ENCODE assay signal across 8 cellular contexts in genomic region chr2:105403785-105404698, GRCh38. TPM values are rescaled to one million over a fixed set of nuclear protein-coding genes. Genes with fewer than 3 reads are reported as not detected.
A peak's percentile ranks its signal among the peaks of the same experiment; 100 is the strongest.
DNase-seq lines count a peak whose midpoint lies in the region; ATAC-seq and TF ChIP-seq lines count a peak whose summit lies in the region.

No MANE protein-coding gene starts in this region.

- POLR2A ChIA-PET in PC-9 (lab: Charles Lee; ENCODE audit: unreplicated experiment): interaction anchor here (0.5 to 1.3 kb wide), 10 partner anchors 9 to 114 kb away, joined by 3 to 13 read pairs (median 6); no protein-coding TSS in a partner anchor

- H3K4me2 ChIP-seq in PC-9: peak overlapping the region; percentile 84
- peak overlapping the region; percentile 68 for H3K4me2 ChIP-seq in fibroblast of lung (ENCODE audit: extremely low read depth, insufficient read depth, low read length)
- peak overlapping the region; percentile 67 for H3K4me2 ChIP-seq in skeletal muscle satellite cell (ENCODE audit: low read length)

- peak; percentile 10 for TF ChIP-seq CTCF in GM12873 (IDR thresholded peaks at IDR 0.05; ENCODE audit: insufficient read depth, low read depth, low read length, missing control alignments)
- peak; percentile 64 for TF ChIP-seq CTCF in PC-9 (conservative IDR thresholded peaks at IDR 0.05)
- peak; percentile 32 to 47 for TF ChIP-seq CTCF in fibroblast of lung (conservative IDR thresholded peaks at IDR 0.05 in 1 of 2, IDR thresholded peaks at IDR 0.05 in 1 of 2; ENCODE audit: low read depth in 1 of 2, low read length in 2 of 2)

- DNase-seq in PC-9 (peak; percentile 82 to 98), fibroblast of lung (ENCODE audit: low read depth in 2 of 2) (peak; percentile 77 to 99), NCI-H2171 (lab: John Stamatoyannopoulos, UW) (no peak)

- H3K4me3 ChIP-seq in PC-9 (peak overlapping the region; percentile 41; the same call in 1 of the 2 replicates), fibroblast of lung (replicated peaks in 1 of 4; ENCODE audit: control extremely low read depth in 1 of 4, insufficient read depth in 1 of 4, low read depth in 3 of 4, low read length in 4 of 4) (no peak overlapping the region), skeletal muscle satellite cell (ENCODE audit: low read length) (peak overlapping the region; percentile 43)

- H3K36me3 ChIP-seq in PC-9 (ENCODE audit: low read depth): no peaks in the 10 kb centered on the region
- no peaks in the 10 kb centered on the region for H3K36me3 ChIP-seq in fibroblast of lung (ENCODE audit: control insufficient read depth, insufficient read depth, low read length)
- no peaks in the 10 kb centered on the region for H3K36me3 ChIP-seq in skeletal muscle satellite cell (ENCODE audit: insufficient read depth, low read length)

- H3K27me3 ChIP-seq in PC-9 (ENCODE audit: insufficient read depth, low read depth): no peaks in the 10 kb centered on the region
- H3K27me3 ChIP-seq in fibroblast of lung (ENCODE audit: control insufficient read depth, insufficient read depth, low read length): no peaks in the 10 kb centered on the region
- H3K27me3 ChIP-seq in skeletal muscle satellite cell (ENCODE audit: control insufficient read depth, insufficient read depth, low read length): no peaks in the 10 kb centered on the region

- H4K20me1 ChIP-seq in PC-9 (ENCODE audit: insufficient read depth) (no peaks in the 10 kb centered on the region), fibroblast of lung (ENCODE audit: control insufficient read depth, extremely low read depth, insufficient read depth, low read length) (no peaks in the 10 kb centered on the region)

- H3K9me3 ChIP-seq in PC-9 (ENCODE audit: insufficient read depth, low read depth) (no peaks in the 10 kb centered on the region), fibroblast of lung (ENCODE audit: control insufficient read depth, insufficient read depth, low read depth, low read length) (no peaks in the 10 kb centered on the region), skeletal muscle satellite cell (replicated peaks; ENCODE audit: low read length) (no peaks in the 10 kb centered on the region)

- H3K9ac ChIP-seq in fibroblast of lung (ENCODE audit: insufficient read depth, low read length) (peak overlapping the region; percentile 38), skeletal muscle satellite cell (ENCODE audit: low read depth, low read length) (peak overlapping the region; percentile 85)

- BruUV-seq in PC-9 (replicated peaks; lab: Mats Ljungman, UMichigan): no TSS peak

- peaks cover 57% of the 10 kb centered on the region for H3F3A ChIP-seq in PC-9 (ENCODE audit: insufficient read depth, low read depth)

- CTCF ChIA-PET in PC-9 (lab: Charles Lee): interaction anchor here (0.6 to 1.2 kb wide), 3 partner anchors 12 to 53 kb away, joined by 3 to 4 read pairs (median 3); no protein-coding TSS in a partner anchor

- H3K27ac ChIP-seq in PC-9 (peak overlapping the region; percentile 96), fibroblast of lung (ENCODE audit: insufficient read depth, low read length) (peak overlapping the region; percentile 68)

- H2AFZ ChIP-seq in PC-9 (peak overlapping the region; percentile 24), fibroblast of lung (ENCODE audit: low read length) (no peak overlapping the region)

- H3K9me2 ChIP-seq in PC-9 (ENCODE audit: insufficient read depth): no peaks in the 10 kb centered on the region

- intact Hi-C loops in PC-9 (cut with micrococcal nuclease; ENCODE audit: unreplicated experiment): loop anchor here (1.0 to 5.0 kb wide), 4 partner anchors 8 to 115 kb away; no protein-coding TSS in a partner anchor

- H3K4me1 ChIP-seq in PC-9 (replicated peaks; ENCODE audit: insufficient read depth): peaks cover 77% of the 10 kb centered on the region
- H3K4me1 ChIP-seq in fibroblast of lung (ENCODE audit: control insufficient read depth, extremely low read depth, insufficient read depth, low read length): peaks cover 10% of the 10 kb centered on the region
- H3K4me1 ChIP-seq in skeletal muscle satellite cell (ENCODE audit: control insufficient read depth, insufficient read depth, low read length): peaks cover 46% of the 10 kb centered on the region

- H3K79me2 ChIP-seq in PC-9 (ENCODE audit: low read depth) (peaks cover 20% of the 10 kb centered on the region; the same call in 1 of the 2 replicates), fibroblast of lung (ENCODE audit: control insufficient read depth, insufficient read depth, low read length) (no peaks in the 10 kb centered on the region)

- ATAC-seq in GM18868 (IDR thresholded peaks at IDR 0.05; ENCODE audit: unreplicated experiment): no peak
- ATAC-seq in HG03135 (IDR thresholded peaks at IDR 0.05; ENCODE audit: unreplicated experiment): no peak
- no peak for ATAC-seq in HG02759 (IDR thresholded peaks at IDR 0.05; ENCODE audit: unreplicated experiment)

RNA-seq across cellular contexts. Expression of gene FHL2, which starts 5.2 kb away (rescaled TPM):
- total RNA-seq in PC-9 (2021) (109 and 117 TPM in 2 replicates), fibroblast of lung (120 and 144 TPM in 2 replicates)
- 415 and 421 TPM in 2 replicates for polyA plus RNA-seq in fibroblast of lung
- polyA plus RNA-seq in fibroblast of lung (2012): 318 and 323 TPM in 2 replicates
- polyA minus RNA-seq in fibroblast of lung (ENCODE audit: low replicate concordance): 483 and 485 TPM in 2 replicates
- 117 and 154 TPM in 2 replicates for total RNA-seq in skeletal muscle satellite cell (2012; rRNA removed)

Comparison
In these comparisons a context has a peak if more than half of its experiments do, and no peak if none do; other contexts are left out.
1. CTCF ChIP-seq: peak in every context shown above with its lines; median percentile 64 in PC-9; 40 in fibroblast of lung; 10 in GM12873.
2. H3K4me3 ChIP-seq: peak in PC-9 (single experiment) and skeletal muscle satellite cell (single experiment); none in fibroblast of lung (0 of 4).
3. Peak in every context shown above with its lines, with median percentiles within 50 percentile points of each other: H3K4me2 ChIP-seq.